20 cellular contexts compared by ENCODE assay signal in the genomic region with DNA sequence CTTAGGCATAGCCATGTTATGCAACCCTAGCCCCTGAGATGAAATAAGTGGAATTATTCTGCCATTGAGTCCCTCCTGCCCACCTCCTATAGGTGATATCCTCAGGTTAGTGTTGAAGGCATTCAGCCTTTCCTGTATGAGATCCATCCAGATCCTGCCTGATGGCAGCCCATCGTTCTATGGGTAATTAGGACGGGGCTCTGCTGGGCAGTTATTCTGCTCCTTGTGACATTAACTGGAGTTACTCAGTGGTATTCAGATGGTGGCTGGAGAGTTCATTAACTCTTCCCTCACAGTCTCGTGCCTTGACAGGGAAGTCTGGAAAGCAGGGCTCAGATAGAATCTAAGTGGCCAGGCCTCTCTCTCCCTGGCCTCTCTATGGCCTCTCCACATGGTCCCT. TPM values are rescaled to one million over a fixed set of nuclear protein-coding genes. Genes with fewer than 3 reads are reported as not detected.
DNase-seq lines count a peak whose midpoint lies in the region; ATAC-seq, FAIRE-seq and TF ChIP-seq lines count a peak whose summit lies in the region.
"Had no signal": no experiment of that assay in that cellular context is flagged by ENCODE, and none has a peak within 500 bp of the region (broad histone marks: within the 10 kb centered on the region; RNA-seq: fewer than 3 reads in every experiment).

No MANE protein-coding gene starts in this region.

- no peak overlapping the region for H3K27ac ChIP-seq in HepG2 (ENCODE audit: extremely low read length, insufficient read depth, low read length)
- no peak overlapping the region for H3K27ac ChIP-seq in right lobe of liver
- H3K27ac ChIP-seq in esophagus muscularis mucosa (replicated peaks in 1 of 4), result no peak overlapping the region
- H3K27ac ChIP-seq: 22Rv1; A549; BLaER1 treated with 17β-estradiol and CSF1 and Interleukin-3, amounts not matched to agents 10 nM and 100 nM; C4-2B had no signal

- intact Hi-C loops in HepG2 (cut with micrococcal nuclease; ENCODE audit: unreplicated experiment) (loop anchor here (5.0 kb wide), 1 partner anchor 68 kb away; no protein-coding TSS in a partner anchor), right lobe of liver (cut with DNase I) (no loop called here), esophagus muscularis mucosa (cut with DNase I) (no loop called here)

- TF ChIP-seq CTCF in HepG2 (CRISPR knock-in tag; IDR thresholded peaks at IDR 0.05) (no peak), right lobe of liver (IDR thresholded peaks at IDR 0.05) (no peak), esophagus muscularis mucosa (IDR thresholded peaks at IDR 0.05) (no peak), foreskin fibroblast (IDR thresholded peaks at IDR 0.05; ENCODE audit: low read depth, low read length) (no peak)

- in situ Hi-C loops in HepG2 (cut with HindIII; ENCODE audit: extremely low pct_ligation_motif_present, low pct_unique_long_range_greater_than_20kb), result no loop called here

- no peak for FAIRE-seq in HepG2 (lab: Jason Lieb, UNC)
- FAIRE-seq: A549, D721Med, G401.6, GM12891, GM19239 had no signal

- CTCF ChIA-PET in HepG2 (lab: Yijun Ruan, JAX; ENCODE audit: low intra/inter-chr PET ratio, low total read pairs), result no interaction called here

- H3K9me3 ChIP-seq in HepG2 (ENCODE audit: low read length) (peaks cover 26% of the 10 kb centered on the region), right lobe of liver (no peaks in the 10 kb centered on the region), esophagus muscularis mucosa (peaks cover 0 to 9% (median 4%) of the 10 kb centered on the region in 4 donors)
- H3K9me3 ChIP-seq: A549, Caco-2 had no signal

- POLR2A ChIA-PET in HepG2 (lab: Yijun Ruan, JAX), result interaction anchor here (2.7 kb wide), 1 partner anchor 8 kb away, joined by 14 read pairs; no protein-coding TSS in a partner anchor

- H4K20me1 ChIP-seq in HepG2 (ENCODE audit: insufficient read depth, low read length), result no peaks in the 10 kb centered on the region
- H4K20me1 ChIP-seq: BLaER1 treated with 17β-estradiol and CSF1 and Interleukin-3, amounts not matched to agents 10 nM and 100 nM had no signal

- no peaks in the 10 kb centered on the region for H3K79me2 ChIP-seq in HepG2 (ENCODE audit: insufficient read depth, low read length)

- H3K4me3 ChIP-seq in HepG2 (replicated peaks in 1 of 3; ENCODE audit: insufficient read depth in 1 of 3, low read depth in 2 of 3, low read length in 3 of 3), result no peak overlapping the region
- H3K4me3 ChIP-seq in right lobe of liver, result no peak overlapping the region
- H3K4me3 ChIP-seq in esophagus muscularis mucosa, result no peak overlapping the region
- H3K4me3 ChIP-seq in foreskin fibroblast (ENCODE audit: low read depth in 1 of 2, low read length in 2 of 2), result no peak overlapping the region
- H3K4me3 ChIP-seq: A549; BLaER1 treated with 17β-estradiol and CSF1 and Interleukin-3, amounts not matched to agents 10 nM and 100 nM had no signal

- BruUV-seq in HepG2 (replicated peaks; lab: Mats Ljungman, UMichigan), result no TSS peak

- H3K36me3 ChIP-seq in HepG2 (replicated peaks in 1 of 2; ENCODE audit: control insufficient read depth in 1 of 2, insufficient read depth in 2 of 2, low read length in 2 of 2) (peaks cover 4 to 42% of the 10 kb centered on the region in 2 experiments; a peak in 4 of 5 replicates), right lobe of liver (peaks cover 0 to 13% (median 0%) of the 10 kb centered on the region in 4 donors), esophagus muscularis mucosa (peaks cover 0 to 56% (median 21%) of the 10 kb centered on the region in 4 donors)

- ATAC-seq in HepG2, result no peak
- ATAC-seq in right lobe of liver, result no peak
- ATAC-seq: A549; CD8-positive, alpha-beta T cell had no signal

- 95% methylated on average over 3 of the region's 3 CpGs for WGBS in HepG2 (ENCODE audit: low lambda C conversion rate)
- no CpG with 5 or more reads among the region's 3 CpGs for WGBS in right lobe of liver (ENCODE audit: insufficient coverage, low coverage, low lambda C conversion rate, missing lambda C conversion rate)
- WGBS in esophagus muscularis mucosa, result 100% methylated on average over 1 of the region's 3 CpGs

- TF ChIP-seq RAD21 in HepG2 (CRISPR knock-in tag; IDR thresholded peaks at IDR 0.05), result no peak

- no peak overlapping the region for H3K9ac ChIP-seq in HepG2 (ENCODE audit: insufficient read depth, low read depth, low read length)
- H3K9ac ChIP-seq: BLaER1 treated with 17β-estradiol and CSF1 and Interleukin-3, amounts not matched to agents 10 nM and 100 nM had no signal

- H3K4me1 ChIP-seq in HepG2 (ENCODE audit: insufficient read depth, low read length) (peaks cover 39% of the 10 kb centered on the region), right lobe of liver (peaks cover 0 to 7% (median 3%) of the 10 kb centered on the region in 4 donors), esophagus muscularis mucosa (no peaks in the 10 kb centered on the region)
- H3K4me1 ChIP-seq: A549 had no signal

- H3K27me3 ChIP-seq in HepG2 (ENCODE audit: control insufficient read depth in 1 of 2, insufficient read depth in 2 of 2, low read length in 2 of 2) (no peaks in the 10 kb centered on the region), right lobe of liver (no peaks in the 10 kb centered on the region), esophagus muscularis mucosa (no peaks in the 10 kb centered on the region)
- H3K27me3 ChIP-seq: BLaER1 treated with 17β-estradiol and CSF1 and Interleukin-3, amounts not matched to agents 10 nM and 100 nM had no signal

- H2AFZ ChIP-seq in HepG2 (ENCODE audit: low read length), result no peak overlapping the region

- no peak for TF ChIP-seq EP300 in HepG2 (IDR thresholded peaks at IDR 0.05; ENCODE audit: low read depth in 2 of 2, low read length in 2 of 2)
- TF ChIP-seq EP300 in HepG2 (CRISPR knock-in tag; IDR thresholded peaks at IDR 0.05; ENCODE audit: borderline replicate concordance), result no peak
- no peak for TF ChIP-seq EP300 in esophagus muscularis mucosa (IDR thresholded peaks at IDR 0.05)

- TF ChIP-seq POLR2A in HepG2 (IDR thresholded peaks at IDR 0.05; ENCODE audit: insufficient read depth in 1 of 2, low read depth in 2 of 2, low read length in 2 of 2), result no peak
- no peak for TF ChIP-seq POLR2A in right lobe of liver (IDR thresholded peaks at IDR 0.05)
- TF ChIP-seq POLR2A in esophagus muscularis mucosa (IDR thresholded peaks at IDR 0.05; ENCODE audit: low read depth), result no peak

- no peak for DNase-seq in HepG2 (ENCODE audit: low spot score)
- DNase-seq in right lobe of liver, result no peak
- DNase-seq in esophagus muscularis mucosa (ENCODE audit: extremely low spot score), result peak; percentile 8
- DNase-seq in foreskin fibroblast, result no peak
- DNase-seq in cortex of kidney (lab: John Stamatoyannopoulos, UW), result no peak
- DNase-seq: AML-193; Caco-2; Calu3; CD4-positive, alpha-beta T cell; CD8-positive, alpha-beta T cell; DMS79 treated with DMSO at 0.1 percent for 48 hours; GF-D8 had no signal

- H3K4me2 ChIP-seq in HepG2 (ENCODE audit: low read depth, low read length), result no peak overlapping the region
- H3K4me2 ChIP-seq: A549; BLaER1 treated with 17β-estradiol and CSF1 and Interleukin-3, amounts not matched to agents 10 nM and 100 nM had no signal

TF ChIP-seq in HepG2, 621 proteins besides CTCF, POLR2A, EP300 and RAD21:
- TF ChIP-seq ZFP41 (CRISPR knock-in tag; IDR thresholded peaks at IDR 0.05; ENCODE audit: borderline replicate concordance) (no peak), ATF1 (CRISPR knock-in tag; IDR thresholded peaks at IDR 0.05) (no peak), ZNF660 (CRISPR knock-in tag; IDR thresholded peaks at IDR 0.05; ENCODE audit: borderline replicate concordance, low read depth) (no peak), ZNF7 (CRISPR knock-in tag; IDR thresholded peaks at IDR 0.05) (no peak), HNF4G (IDR thresholded peaks at IDR 0.05; ENCODE audit: borderline replicate concordance, low read depth, low read length) (no peak), HNF4G (CRISPR knock-in tag; IDR thresholded peaks at IDR 0.05; ENCODE audit: borderline replicate concordance, low read depth) (no peak), ZNF331 (CRISPR knock-in tag; IDR thresholded peaks at IDR 0.05) (peak; percentile 100), MIXL1 (CRISPR knock-in tag; IDR thresholded peaks at IDR 0.05) (peak; percentile 65; the same call in 1 of the 2 replicates)

RNA-seq across cellular contexts. Expression of gene GMDS, which starts 9.3 kb away (rescaled TPM):
- total RNA-seq in HepG2 (2016; rRNA removed; fragmentation: Illumina TruSeq; extraction: Trizol) (59.6 and 64.4 TPM in 2 replicates), right lobe of liver (10 to 100 TPM; 15.9 to 34.4 (median 23.4) TPM), esophagus muscularis mucosa (10 to 100 TPM in 1 of 4 donors, 1 to 10 TPM in 3; 3.6 to 14.1 (median 6.0) TPM)
- total RNA-seq in HepG2 (2016; cell fraction: cytosol; rRNA removed; fragmentation: Illumina TruSeq; extraction: Trizol; ENCODE audit: low read depth), result 36.0 and 38.2 TPM in 2 replicates
- total RNA-seq in HepG2 (2016; cell fraction: insoluble cytoplasmic fraction; rRNA removed; fragmentation: Illumina TruSeq; extraction: Trizol), result 52.1 and 61.1 TPM in 2 replicates
- 27.5 and 31.6 TPM in 2 replicates for total RNA-seq in HepG2 (2016; cell fraction: membrane; rRNA removed; fragmentation: Illumina TruSeq; extraction: Trizol)
- 80.6 and 82.3 TPM in 2 replicates for total RNA-seq in HepG2 (2016; cell fraction: nucleus; rRNA removed; fragmentation: Illumina TruSeq; extraction: Trizol)
- polyA plus RNA-seq in HepG2 (2011; rRNA removed), result 105 and 112 TPM in 2 replicates
- polyA plus RNA-seq in HepG2 (2011; cell fraction: cytosol; rRNA removed), result 85.3 and 101 TPM in 2 replicates
- 48.6 and 57.8 TPM in 2 replicates for polyA plus RNA-seq in HepG2 (2011; cell fraction: nucleus; rRNA removed)
- polyA plus RNA-seq in HepG2 (2012), result 96.1 and 155 TPM in 2 replicates
- polyA plus RNA-seq in HepG2 (2016; cell fraction: cytosol; fragmentation: Illumina TruSeq; extraction: Trizol; ENCODE audit: low read depth), result 36.7 and 40.8 TPM in 2 replicates
- polyA plus RNA-seq in HepG2 (2016; cell fraction: insoluble cytoplasmic fraction; fragmentation: Illumina TruSeq; extraction: Trizol; ENCODE audit: low read depth), result 123 and 133 TPM in 2 replicates
- 46.7 and 49.6 TPM in 2 replicates for polyA plus RNA-seq in HepG2 (2016; cell fraction: membrane; fragmentation: Illumina TruSeq; extraction: Trizol; ENCODE audit: low read depth)
- 94.8 and 108 TPM in 2 replicates for polyA plus RNA-seq in HepG2 (2016; cell fraction: nucleus; fragmentation: Illumina TruSeq; extraction: Trizol; ENCODE audit: insufficient read depth, low read depth)
- 8.1 and 47.1 TPM in 2 replicates for polyA minus RNA-seq in HepG2 (2011; rRNA and poly(A)+ RNA removed; ENCODE audit: low replicate concordance)
- 72.4 and 77.0 TPM in 2 replicates for polyA minus RNA-seq in HepG2 (2011; cell fraction: cytosol; rRNA and poly(A)+ RNA removed)
- polyA minus RNA-seq in HepG2 (2011; cell fraction: nucleus; rRNA and poly(A)+ RNA removed), result 265 and 281 TPM in 2 replicates
